ENCODE assay signal across 24 cellular contexts in the genomic region with DNA sequence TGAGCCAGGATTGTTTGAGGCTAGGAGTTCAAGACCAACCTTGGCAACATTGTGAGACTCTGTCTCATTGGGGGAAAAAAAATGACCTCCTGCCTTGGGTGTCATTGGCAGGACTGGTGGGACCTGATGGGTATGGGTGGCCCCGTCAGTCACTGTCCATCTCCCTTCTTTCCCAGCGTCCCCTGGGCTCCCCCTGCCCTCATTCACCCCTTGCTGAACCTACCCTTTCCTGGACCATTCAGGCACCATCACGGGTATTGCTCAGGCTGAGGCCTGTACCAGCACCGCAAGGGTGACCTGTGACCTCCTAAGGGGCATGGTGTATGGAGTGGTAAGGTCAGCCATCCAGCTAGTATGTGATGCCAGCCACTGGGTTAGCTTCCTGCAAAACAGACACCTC.
"Had no signal": no experiment of that assay in that cellular context is flagged by ENCODE, and none has a peak within 500 bp of the region (broad histone marks: within the 10 kb centered on the region; RNA-seq: fewer than 3 reads in every experiment).

No MANE protein-coding gene starts in this region.

- H3K27ac ChIP-seq: adrenal gland had no signal

- H3K27ac Mint-ChIP-seq: activated B cell treated with CpG ODN at 0.5 μM for 24 hours; activated CD4-positive, alpha-beta T cell treated with anti-CD3 and anti-CD28 coated beads, Interleukin-2, amount 10 ng/mL, durations not matched to agents 24 days and 14 days; activated naive CD4-positive, alpha-beta T cell treated with anti-CD3 and anti-CD28 coated beads, Interleukin-2, amount 10 ng/mL, durations not matched to agents 7 days and 5 days; activated naive CD8-positive, alpha-beta T cell treated with anti-CD3 and anti-CD28 coated beads, Interleukin-2, amount 10 ng/mL, durations not matched to agents 7 days and 5 days; activated T-cell treated with anti-CD3 and anti-CD28 coated beads, Interleukin-2, amount 50 U/mL, for 72 hours; activated T-helper 2 cell treated with anti-CD3 and anti-CD28 coated beads, Interferon-gamma antibody, Interleukin-2, Interleukin-4, amounts not matched to agents 10 μg/mL and 5 μg/mL and 100 μg/mL, durations not matched to agents 14 hours and 24 hours and 36 hours had no signal

- H3K36me3 ChIP-seq: adrenal gland had no signal

- DNase-seq: activated B cell treated with CpG ODN at 0.5 μM for 24 hours; activated CD4-positive, alpha-beta T cell treated with anti-CD3 and anti-CD28 coated beads for 1 hour; activated CD4-positive, alpha-beta T cell treated with anti-CD3 and anti-CD28 coated beads, Interleukin-2, amount 10 ng/mL, durations not matched to agents 24 days and 14 days; activated CD4-positive, alpha-beta T cell treated with anti-CD3 and anti-CD28 coated beads, Interleukin-2, amount 50 U/mL, for 48 hours; activated CD8-positive, alpha-beta memory T cell treated with anti-CD3 and anti-CD28 coated beads, Interleukin-2, amount 50 U/mL, for 4 hours; activated gamma-delta T cell treated with Interleukin-2 at 50 U/mL for 16 hours; activated naive CD4-positive, alpha-beta T cell treated with anti-CD3 and anti-CD28 coated beads, Interleukin-2, amount 10 ng/mL, durations not matched to agents 7 days and 5 days; activated naive CD8-positive, alpha-beta T cell treated with anti-CD3 and anti-CD28 coated beads, Interleukin-2, amount 10 ng/mL, durations not matched to agents 7 days and 5 days; activated T-cell treated with anti-CD3 and anti-CD28 coated beads, Interleukin-2, amount 50 U/mL, for 72 hours; adrenal gland; anterior cingulate cortex; Kasumi-1; NCI-H1105 treated with DMSO at 0.1 percent for 48 hours; NCI-H1436 treated with DMSO at 0.1 percent for 48 hours; NCI-H187; NCI-H2081; NCI-H510A treated with DMSO at 0.1 percent for 48 hours; NCI-H69; NK-92 treated with Interleukin-12 subunit alpha and Interleukin-12 subunit beta, amount 100 ng/mL, for 24 hours; OCI-M1; SHP77 treated with DMSO at 0.1 percent for 48 hours; T-helper 2 cell; T1000 had no signal

- H3K4me3 ChIP-seq: adrenal gland had no signal

- H3K9me3 Mint-ChIP-seq: activated B cell treated with CpG ODN at 0.5 μM for 24 hours; activated CD4-positive, alpha-beta T cell treated with anti-CD3 and anti-CD28 coated beads, Interleukin-2, amount 10 ng/mL, durations not matched to agents 24 days and 14 days; activated naive CD4-positive, alpha-beta T cell treated with anti-CD3 and anti-CD28 coated beads, Interleukin-2, amount 10 ng/mL, durations not matched to agents 7 days and 5 days; activated naive CD8-positive, alpha-beta T cell treated with anti-CD3 and anti-CD28 coated beads, Interleukin-2, amount 10 ng/mL, durations not matched to agents 7 days and 5 days; activated T-cell treated with anti-CD3 and anti-CD28 coated beads, Interleukin-2, amount 50 U/mL, for 72 hours; activated T-helper 2 cell treated with anti-CD3 and anti-CD28 coated beads, Interferon-gamma antibody, Interleukin-2, Interleukin-4, amounts not matched to agents 10 μg/mL and 5 μg/mL and 100 μg/mL, durations not matched to agents 14 hours and 24 hours and 36 hours had no signal

- H3K27me3 Mint-ChIP-seq: activated B cell treated with CpG ODN at 0.5 μM for 24 hours; activated CD4-positive, alpha-beta T cell treated with anti-CD3 and anti-CD28 coated beads, Interleukin-2, amount 10 ng/mL, durations not matched to agents 24 days and 14 days; activated naive CD4-positive, alpha-beta T cell treated with anti-CD3 and anti-CD28 coated beads, Interleukin-2, amount 10 ng/mL, durations not matched to agents 7 days and 5 days; activated naive CD8-positive, alpha-beta T cell treated with anti-CD3 and anti-CD28 coated beads, Interleukin-2, amount 10 ng/mL, durations not matched to agents 7 days and 5 days had no signal

- H3K36me3 Mint-ChIP-seq: activated naive CD4-positive, alpha-beta T cell treated with anti-CD3 and anti-CD28 coated beads, Interleukin-2, amount 10 ng/mL, durations not matched to agents 7 days and 5 days; activated naive CD8-positive, alpha-beta T cell treated with anti-CD3 and anti-CD28 coated beads, Interleukin-2, amount 10 ng/mL, durations not matched to agents 7 days and 5 days had no signal

- H3K4me3 Mint-ChIP-seq: activated B cell treated with CpG ODN at 0.5 μM for 24 hours; activated CD4-positive, alpha-beta T cell treated with anti-CD3 and anti-CD28 coated beads, Interleukin-2, amount 10 ng/mL, durations not matched to agents 24 days and 14 days; activated naive CD4-positive, alpha-beta T cell treated with anti-CD3 and anti-CD28 coated beads, Interleukin-2, amount 10 ng/mL, durations not matched to agents 7 days and 5 days; activated naive CD8-positive, alpha-beta T cell treated with anti-CD3 and anti-CD28 coated beads, Interleukin-2, amount 10 ng/mL, durations not matched to agents 7 days and 5 days; activated T-cell treated with anti-CD3 and anti-CD28 coated beads, Interleukin-2, amount 50 U/mL, for 72 hours had no signal

- ATAC-seq: activated T-cell treated with anti-CD3 and anti-CD28 coated beads, Interleukin-2, amount 50 U/mL, for 72 hours had no signal

- H3K9me3 ChIP-seq: adrenal gland had no signal

- H3K27me3 ChIP-seq: adrenal gland had no signal
